Comparison of ENCODE assay signal across 36 cellular contexts in genomic region chr1:104665300-104665699, GRCh38.
"Had no signal": no experiment of that assay in that cellular context is flagged by ENCODE, and none has a peak within 500 bp of the region (broad histone marks: within the 10 kb centered on the region; RNA-seq: fewer than 3 reads in every experiment).

No MANE protein-coding gene starts in this region.

- H3K27me3 ChIP-seq: adrenal gland, body of pancreas, esophagus muscularis mucosa, foreskin keratinocyte, gastrocnemius medialis, heart left ventricle had no signal

- H3K4me1 ChIP-seq: adrenal gland, body of pancreas, esophagus muscularis mucosa, foreskin keratinocyte, gastrocnemius medialis, heart left ventricle had no signal

- H3K9me3 ChIP-seq: adrenal gland, body of pancreas, esophagus muscularis mucosa, gastrocnemius medialis had no signal

- H3K27me3 Mint-ChIP-seq: activated CD4-positive, alpha-beta memory T cell treated with anti-CD3 and anti-CD28 coated beads for 36 hours; activated CD4-positive, alpha-beta T cell treated with anti-CD3 and anti-CD28 coated beads for 36 hours; activated CD4-positive, alpha-beta T cell treated with anti-CD3 and anti-CD28 coated beads, Interleukin-2, amount 10 ng/mL, durations not matched to agents 24 days and 14 days; activated CD8-positive, alpha-beta memory T cell treated with anti-CD3 and anti-CD28 coated beads, Interleukin-2, amount 10 ng/mL, durations not matched to agents 7 days and 5 days; activated naive CD4-positive, alpha-beta T cell treated with anti-CD3 and anti-CD28 coated beads, Interleukin-2, amount 50 U/mL, for 24 hours; activated naive CD8-positive, alpha-beta T cell treated with anti-CD3 and anti-CD28 coated beads for 36 hours; activated naive CD8-positive, alpha-beta T cell treated with anti-CD3 and anti-CD28 coated beads, Interleukin-2, amount 50 U/mL, for 24 hours; effector memory CD8-positive, alpha-beta T cell; T-helper 17 cell had no signal

- H3K27ac ChIP-seq: adrenal gland, body of pancreas, esophagus muscularis mucosa, foreskin keratinocyte, gastrocnemius medialis, heart left ventricle, WERI-Rb-1 had no signal

- H3K36me3 ChIP-seq: adrenal gland, esophagus muscularis mucosa, gastrocnemius medialis, heart left ventricle, WERI-Rb-1 had no signal

- H3K27ac Mint-ChIP-seq: activated CD4-positive, alpha-beta memory T cell treated with anti-CD3 and anti-CD28 coated beads for 36 hours; activated CD4-positive, alpha-beta T cell treated with anti-CD3 and anti-CD28 coated beads for 36 hours; activated CD4-positive, alpha-beta T cell treated with anti-CD3 and anti-CD28 coated beads, Interleukin-2, amount 10 ng/mL, durations not matched to agents 24 days and 14 days; activated CD8-positive, alpha-beta memory T cell treated with anti-CD3 and anti-CD28 coated beads, Interleukin-2, amount 10 ng/mL, durations not matched to agents 7 days and 5 days; activated CD8-positive, alpha-beta T cell treated with anti-CD3 and anti-CD28 coated beads, Interleukin-2, amount 10 ng/mL, durations not matched to agents 7 days and 5 days; activated naive CD4-positive, alpha-beta T cell treated with anti-CD3 and anti-CD28 coated beads for 36 hours; activated naive CD4-positive, alpha-beta T cell treated with anti-CD3 and anti-CD28 coated beads, Interleukin-2, amount 50 U/mL, for 24 hours; activated naive CD8-positive, alpha-beta T cell treated with anti-CD3 and anti-CD28 coated beads for 36 hours; activated naive CD8-positive, alpha-beta T cell treated with anti-CD3 and anti-CD28 coated beads, Interleukin-2, amount 50 U/mL, for 24 hours; activated T-helper 1 cell treated with anti-CD3 and anti-CD28 coated beads, Interleukin-12 subunit alpha, Interleukin-12 subunit beta, Interleukin-2, Interleukin-4 antibody, amounts not matched to agents 30 ng/mL and 10 ng/mL and 1 ng/mL, durations not matched to agents 14 hours and 24 hours and 36 hours; activated T-helper 2 cell treated with anti-CD3 and anti-CD28 coated beads, Interferon-gamma antibody, Interleukin-2, Interleukin-4, amounts not matched to agents 10 μg/mL and 5 μg/mL and 100 μg/mL, durations not matched to agents 14 hours and 24 hours and 36 hours; effector memory CD8-positive, alpha-beta T cell; T-helper 17 cell; T-helper 2 cell treated with Interferon-gamma antibody and Interleukin-4, amounts not matched to agents 5 μg/mL and 100 μg/mL, for 36 hours had no signal

- H3K4me1 Mint-ChIP-seq: activated CD4-positive, alpha-beta T cell treated with anti-CD3 and anti-CD28 coated beads for 36 hours; activated CD4-positive, alpha-beta T cell treated with anti-CD3 and anti-CD28 coated beads, Interleukin-2, amount 10 ng/mL, durations not matched to agents 24 days and 14 days; activated CD8-positive, alpha-beta memory T cell treated with anti-CD3 and anti-CD28 coated beads, Interleukin-2, amount 10 ng/mL, durations not matched to agents 7 days and 5 days; activated naive CD4-positive, alpha-beta T cell treated with anti-CD3 and anti-CD28 coated beads, Interleukin-2, amount 50 U/mL, for 24 hours; activated naive CD8-positive, alpha-beta T cell treated with anti-CD3 and anti-CD28 coated beads for 36 hours; activated naive CD8-positive, alpha-beta T cell treated with anti-CD3 and anti-CD28 coated beads, Interleukin-2, amount 50 U/mL, for 24 hours; T-helper 17 cell had no signal

- H3K4me3 ChIP-seq: adrenal gland, body of pancreas, esophagus muscularis mucosa, gastrocnemius medialis, heart left ventricle had no signal

- H3K9me3 Mint-ChIP-seq: activated CD4-positive, alpha-beta T cell treated with anti-CD3 and anti-CD28 coated beads, Interleukin-2, amount 10 ng/mL, durations not matched to agents 24 days and 14 days had no signal

- H3K4me3 Mint-ChIP-seq: activated CD4-positive, alpha-beta memory T cell treated with anti-CD3 and anti-CD28 coated beads for 36 hours; activated CD4-positive, alpha-beta T cell treated with anti-CD3 and anti-CD28 coated beads for 36 hours; activated CD4-positive, alpha-beta T cell treated with anti-CD3 and anti-CD28 coated beads, Interleukin-2, amount 10 ng/mL, durations not matched to agents 24 days and 14 days; activated CD8-positive, alpha-beta memory T cell treated with anti-CD3 and anti-CD28 coated beads, Interleukin-2, amount 10 ng/mL, durations not matched to agents 7 days and 5 days; activated CD8-positive, alpha-beta T cell treated with anti-CD3 and anti-CD28 coated beads, Interleukin-2, amount 10 ng/mL, durations not matched to agents 7 days and 5 days; activated naive CD4-positive, alpha-beta T cell treated with anti-CD3 and anti-CD28 coated beads for 36 hours; activated naive CD4-positive, alpha-beta T cell treated with anti-CD3 and anti-CD28 coated beads, Interleukin-2, amount 50 U/mL, for 24 hours; activated naive CD8-positive, alpha-beta T cell treated with anti-CD3 and anti-CD28 coated beads for 36 hours; activated naive CD8-positive, alpha-beta T cell treated with anti-CD3 and anti-CD28 coated beads, Interleukin-2, amount 50 U/mL, for 24 hours; activated T-helper 1 cell treated with anti-CD3 and anti-CD28 coated beads, Interleukin-12 subunit alpha, Interleukin-12 subunit beta, Interleukin-2, Interleukin-4 antibody, amounts not matched to agents 30 ng/mL and 10 ng/mL and 1 ng/mL, durations not matched to agents 14 hours and 24 hours and 36 hours; effector memory CD8-positive, alpha-beta T cell; T-helper 17 cell; T-helper 2 cell treated with Interferon-gamma antibody and Interleukin-4, amounts not matched to agents 5 μg/mL and 100 μg/mL, for 36 hours had no signal

- H3K36me3 Mint-ChIP-seq: activated CD4-positive, alpha-beta memory T cell treated with anti-CD3 and anti-CD28 coated beads for 36 hours; activated CD8-positive, alpha-beta memory T cell treated with anti-CD3 and anti-CD28 coated beads, Interleukin-2, amount 10 ng/mL, durations not matched to agents 7 days and 5 days; activated naive CD4-positive, alpha-beta T cell treated with anti-CD3 and anti-CD28 coated beads, Interleukin-2, amount 50 U/mL, for 24 hours had no signal

- DNase-seq: activated CD4-positive, alpha-beta memory T cell treated with anti-CD3 and anti-CD28 coated beads for 36 hours; activated CD4-positive, alpha-beta T cell treated with anti-CD3 and anti-CD28 coated beads for 36 hours; activated CD4-positive, alpha-beta T cell treated with anti-CD3 and anti-CD28 coated beads, Interleukin-2, amount 10 ng/mL, durations not matched to agents 24 days and 14 days; activated CD4-positive, CD25-positive, alpha-beta regulatory T cell; activated CD4-positive, CD25-positive, alpha-beta regulatory T cell treated with anti-CD3 and anti-CD28 coated beads, Interleukin-2, amount 50 U/mL, for 72 hours; activated CD8-positive, alpha-beta memory T cell treated with anti-CD3 and anti-CD28 coated beads, Interleukin-2, amount 10 ng/mL, durations not matched to agents 7 days and 5 days; activated CD8-positive, alpha-beta memory T cell treated with anti-CD3 and anti-CD28 coated beads, Interleukin-2, amount 50 U/mL, for 4 hours; activated CD8-positive, alpha-beta T cell treated with anti-CD3 and anti-CD28 coated beads, Interleukin-2, amount 10 ng/mL, durations not matched to agents 7 days and 5 days; activated effector memory CD4-positive, alpha-beta T cell treated with anti-CD3 and anti-CD28 coated beads, Interleukin-2, amount 50 U/mL, for 16 hours; activated naive CD4-positive, alpha-beta T cell treated with anti-CD3 and anti-CD28 coated beads for 36 hours; activated naive CD8-positive, alpha-beta T cell treated with anti-CD3 and anti-CD28 coated beads for 36 hours; activated naive CD8-positive, alpha-beta T cell treated with anti-CD3 and anti-CD28 coated beads, Interleukin-2, amount 50 U/mL, for 24 hours; activated T-cell treated with anti-CD3 and anti-CD28 coated beads, Interleukin-2, amount 50 U/mL, for 1 hour; activated T-cell treated with anti-CD3 and anti-CD28 coated beads, Interleukin-2, amount 50 U/mL, for 48 hours; adrenal gland; amygdala; aorta; body of pancreas; caudate nucleus; cortex of kidney; dermis blood vessel endothelial cell; effector CD4-positive, alpha-beta T cell; effector memory CD8-positive, alpha-beta T cell; erythroblast; foreskin keratinocyte; gastrocnemius medialis; glutamatergic neuron; heart left ventricle; T-helper 17 cell; T1000; WERI-Rb-1 had no signal

- ATAC-seq: activated CD4-positive, alpha-beta T cell treated with anti-CD3 and anti-CD28 coated beads for 36 hours; activated CD8-positive, alpha-beta memory T cell treated with anti-CD3 and anti-CD28 coated beads, Interleukin-2, amount 10 ng/mL, durations not matched to agents 7 days and 5 days; activated CD8-positive, alpha-beta T cell treated with anti-CD3 and anti-CD28 coated beads, Interleukin-2, amount 10 ng/mL, durations not matched to agents 7 days and 5 days; activated naive CD8-positive, alpha-beta T cell treated with anti-CD3 and anti-CD28 coated beads, Interleukin-2, amount 50 U/mL, for 24 hours; body of pancreas; effector memory CD8-positive, alpha-beta T cell; foreskin keratinocyte; gastrocnemius medialis; heart left ventricle; T-helper 17 cell had no signal
